ENCODE assay signal across 9 cellular contexts in genomic region chr11:118434123-118434552, GRCh38. TPM values are rescaled to one million over a fixed set of nuclear protein-coding genes. Genes with fewer than 3 reads are reported as not detected.
DNase-seq lines count a peak whose midpoint lies in the region; ATAC-seq and TF ChIP-seq lines count a peak whose summit lies in the region.
"Had no signal": no experiment of that assay in that cellular context is flagged by ENCODE, and none has a peak within 500 bp of the region (broad histone marks: within the 10 kb centered on the region; RNA-seq: fewer than 3 reads in every experiment).

No MANE protein-coding gene starts in this region.

- no peak for ATAC-seq in stimulated activated memory B cell treated with anti-CD40 and anti-IgM and Interleukin-4, amounts not matched to agents 10 μg/mL and 1 μg/mL and 100 μg/mL, for 72 hours
- ATAC-seq in HG02610 (IDR thresholded peaks at IDR 0.05; ENCODE audit: unreplicated experiment): no peak

- H3K36me3 Mint-ChIP-seq in activated T-cell treated with anti-CD3 and anti-CD28 coated beads, Interleukin-2, amount 50 U/mL, for 24 hours (ENCODE audit: low read depth): peaks cover 16% of the 10 kb centered on the region
- peaks cover 4% of the 10 kb centered on the region for H3K36me3 Mint-ChIP-seq in T-helper 2 cell treated with Interferon-gamma antibody and Interleukin-4, amounts not matched to agents 5 μg/mL and 100 μg/mL, for 36 hours (ENCODE audit: low read depth)
- no peaks in the 10 kb centered on the region for H3K36me3 Mint-ChIP-seq in glutamatergic neuron (ENCODE audit: unreplicated experiment)
- no peaks in the 10 kb centered on the region for H3K36me3 Mint-ChIP-seq in stimulated activated memory B cell treated with anti-CD40 and anti-IgM and Interleukin-4, amounts not matched to agents 10 μg/mL and 1 μg/mL and 100 μg/mL, for 72 hours

- no peaks in the 10 kb centered on the region for H3K27me3 Mint-ChIP-seq in activated T-cell treated with anti-CD3 and anti-CD28 coated beads, Interleukin-2, amount 50 U/mL, for 24 hours
- peaks cover 7% of the 10 kb centered on the region for H3K27me3 Mint-ChIP-seq in T-helper 2 cell treated with Interferon-gamma antibody and Interleukin-4, amounts not matched to agents 5 μg/mL and 100 μg/mL, for 36 hours (ENCODE audit: low read depth)
- peaks cover 13% of the 10 kb centered on the region for H3K27me3 Mint-ChIP-seq in glutamatergic neuron (ENCODE audit: unreplicated experiment)
- no peaks in the 10 kb centered on the region for H3K27me3 Mint-ChIP-seq in stimulated activated memory B cell treated with anti-CD40 and anti-IgM and Interleukin-4, amounts not matched to agents 10 μg/mL and 1 μg/mL and 100 μg/mL, for 72 hours

- H3K4me1 Mint-ChIP-seq in activated T-cell treated with anti-CD3 and anti-CD28 coated beads, Interleukin-2, amount 50 U/mL, for 24 hours (ENCODE audit: low read depth): peaks cover 26% of the 10 kb centered on the region
- H3K4me1 Mint-ChIP-seq in T-helper 2 cell treated with Interferon-gamma antibody and Interleukin-4, amounts not matched to agents 5 μg/mL and 100 μg/mL, for 36 hours (ENCODE audit: low read depth): peaks cover 25% of the 10 kb centered on the region
- H3K4me1 Mint-ChIP-seq in glutamatergic neuron (ENCODE audit: low read depth, unreplicated experiment): peaks cover 7% of the 10 kb centered on the region
- peaks cover 38% of the 10 kb centered on the region for H3K4me1 Mint-ChIP-seq in stimulated activated memory B cell treated with anti-CD40 and anti-IgM and Interleukin-4, amounts not matched to agents 10 μg/mL and 1 μg/mL and 100 μg/mL, for 72 hours

- H3K4me3 Mint-ChIP-seq in activated T-cell treated with anti-CD3 and anti-CD28 coated beads, Interleukin-2, amount 50 U/mL, for 24 hours: peak overlapping the region; percentile 87
- H3K4me3 Mint-ChIP-seq in T-helper 2 cell treated with Interferon-gamma antibody and Interleukin-4, amounts not matched to agents 5 μg/mL and 100 μg/mL, for 36 hours: peak overlapping the region; percentile 94
- peak overlapping the region; percentile 86 for H3K4me3 Mint-ChIP-seq in glutamatergic neuron (ENCODE audit: unreplicated experiment)
- peak overlapping the region; percentile 97 for H3K4me3 Mint-ChIP-seq in stimulated activated memory B cell treated with anti-CD40 and anti-IgM and Interleukin-4, amounts not matched to agents 10 μg/mL and 1 μg/mL and 100 μg/mL, for 72 hours

- H3K27ac Mint-ChIP-seq in activated T-cell treated with anti-CD3 and anti-CD28 coated beads, Interleukin-2, amount 50 U/mL, for 24 hours: peak overlapping the region; percentile 96
- H3K27ac Mint-ChIP-seq in T-helper 2 cell treated with Interferon-gamma antibody and Interleukin-4, amounts not matched to agents 5 μg/mL and 100 μg/mL, for 36 hours: peak overlapping the region; percentile 87
- H3K27ac Mint-ChIP-seq in glutamatergic neuron (ENCODE audit: unreplicated experiment): peak overlapping the region; percentile 97
- no peak overlapping the region for H3K27ac Mint-ChIP-seq in stimulated activated memory B cell treated with anti-CD40 and anti-IgM and Interleukin-4, amounts not matched to agents 10 μg/mL and 1 μg/mL and 100 μg/mL, for 72 hours

- H3K9me3 Mint-ChIP-seq in activated T-cell treated with anti-CD3 and anti-CD28 coated beads, Interleukin-2, amount 50 U/mL, for 24 hours: no peaks in the 10 kb centered on the region
- H3K9me3 Mint-ChIP-seq in T-helper 2 cell treated with Interferon-gamma antibody and Interleukin-4, amounts not matched to agents 5 μg/mL and 100 μg/mL, for 36 hours: no peaks in the 10 kb centered on the region
- H3K9me3 Mint-ChIP-seq in glutamatergic neuron (ENCODE audit: unreplicated experiment): peaks cover 6% of the 10 kb centered on the region
- H3K9me3 Mint-ChIP-seq in stimulated activated memory B cell treated with anti-CD40 and anti-IgM and Interleukin-4, amounts not matched to agents 10 μg/mL and 1 μg/mL and 100 μg/mL, for 72 hours: no peaks in the 10 kb centered on the region
- H3K9me3 Mint-ChIP-seq: activated naive CD4-positive, alpha-beta T cell treated with anti-CD3 and anti-CD28 coated beads, Interleukin-2, amount 50 U/mL, for 72 hours had no signal

- TF ChIP-seq CTCF in glutamatergic neuron (IDR thresholded peaks at IDR 0.05; ENCODE audit: partially characterized antibody, unreplicated experiment): no peak

- no peak for DNase-seq in activated T-cell treated with anti-CD3 and anti-CD28 coated beads, Interleukin-2, amount 50 U/mL, for 24 hours
- DNase-seq in activated T-cell treated with anti-CD3 and anti-CD28 coated beads for 4 hours (no peak), glutamatergic neuron (no peak), NCI-H128 (lab: John Stamatoyannopoulos, UW; ENCODE audit: unreplicated experiment) (no peak), SK-N-DZ (ENCODE audit: low spot score) (no peak)
- DNase-seq in T-helper 2 cell treated with Interferon-gamma antibody and Interleukin-4, amounts not matched to agents 5 μg/mL and 100 μg/mL, for 36 hours (ENCODE audit: low spot score): no peak

RNA-seq across cellular contexts. Expression of gene KMT2A, which starts 2.2 kb away (rescaled TPM):
- total RNA-seq in glutamatergic neuron (ENCODE audit: unreplicated experiment): 132 TPM
- 11.7 and 13.3 TPM in 2 replicates for polyA plus RNA-seq in SK-N-DZ (2014; cell fraction: cytosol; rRNA removed)
- polyA plus RNA-seq in SK-N-DZ (2014; cell fraction: nucleus; rRNA removed): 48.3 and 62.3 TPM in 2 replicates

RNA-seq across cellular contexts. Expression of gene ATP5MG, which starts 32.7 kb away (rescaled TPM):
- 140 TPM for total RNA-seq in glutamatergic neuron (ENCODE audit: unreplicated experiment)
- 34.8 and 69.6 TPM in 2 replicates for polyA plus RNA-seq in SK-N-DZ (2014; cell fraction: cytosol; rRNA removed)
- 24.8 and 26.6 TPM in 2 replicates for polyA plus RNA-seq in SK-N-DZ (2014; cell fraction: nucleus; rRNA removed)
